ENCODE assay signal across 8 cellular contexts in the genomic region with DNA sequence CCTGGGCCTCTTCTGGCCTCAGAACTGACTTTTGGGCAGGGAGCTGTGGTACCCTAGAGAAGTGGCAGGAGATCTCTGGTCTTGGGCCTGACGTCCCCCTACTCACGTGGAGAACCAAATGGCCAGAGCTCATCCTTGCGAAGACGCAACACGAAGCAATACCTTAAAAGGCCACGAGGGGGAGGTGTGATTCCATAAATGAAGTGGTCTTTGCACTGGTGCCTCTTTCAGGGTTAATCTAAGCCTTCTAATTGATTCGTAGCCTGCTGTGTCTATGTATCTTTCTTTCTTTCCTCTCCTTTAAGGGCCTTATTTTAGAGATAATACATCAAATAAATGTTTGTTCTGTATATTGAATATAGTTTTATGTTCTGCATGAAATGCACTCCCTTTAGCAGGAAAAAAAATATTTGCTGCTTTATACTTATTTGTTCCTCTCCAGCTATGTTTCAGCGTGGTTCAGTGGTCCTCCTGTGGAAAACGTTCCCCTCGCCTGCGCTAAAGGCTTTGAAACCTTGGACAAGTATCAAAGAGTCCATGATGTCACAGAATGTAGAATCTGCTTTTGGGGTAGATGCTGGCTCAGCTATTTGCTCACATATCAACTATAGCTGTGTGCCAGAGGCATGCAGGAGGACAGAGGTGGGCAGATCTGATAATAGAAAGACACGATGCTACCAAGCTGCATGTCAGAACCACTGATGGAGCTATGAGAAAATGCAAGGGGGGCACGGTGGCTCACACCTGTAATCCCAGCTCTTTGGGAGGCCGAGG. TPM values are rescaled to one million over a fixed set of nuclear protein-coding genes. Genes with fewer than 3 reads are reported as not detected.
DNase-seq lines count a peak whose midpoint lies in the region; ATAC-seq and TF ChIP-seq lines count a peak whose summit lies in the region.

No MANE protein-coding gene starts in this region.

- H2AFZ ChIP-seq in HCT116 (ENCODE audit: low read depth, low read length, poor library complexity, severe bottlenecking), result peak overlapping the region; percentile 59

- H4K20me1 ChIP-seq in HCT116 (ENCODE audit: insufficient read depth), result no peaks in the 10 kb centered on the region

- POLR2A ChIA-PET in HCT116 (lab: Charles Lee), result interaction anchor here (0.9 to 1.2 kb wide), 2 partner anchors 25 to 371 kb away, joined by 3 read pairs; no protein-coding TSS in a partner anchor

- H3K9me3 ChIP-seq in HCT116 (ENCODE audit: control insufficient read depth in 1 of 2, insufficient read depth in 1 of 2, low read depth in 1 of 2, low read length in 2 of 2), result no peaks in the 10 kb centered on the region
- H3K9me3 ChIP-seq in adipocyte (ENCODE audit: control insufficient read depth, low read length), result no peaks in the 10 kb centered on the region
- H3K9me3 ChIP-seq in right atrium auricular region, result no peaks in the 10 kb centered on the region
- no peaks in the 10 kb centered on the region for H3K9me3 ChIP-seq in sigmoid colon

- no peak for TF ChIP-seq POLR2A in HCT116 (IDR thresholded peaks at IDR 0.05; ENCODE audit: borderline replicate concordance, extremely low read depth, insufficient read depth, insufficient read length)
- TF ChIP-seq POLR2A in sigmoid colon (IDR thresholded peaks at IDR 0.05), result no peak

- TF ChIP-seq RAD21 in HCT116 (IDR thresholded peaks at IDR 0.05; ENCODE audit: low read depth), result peak; percentile 86

- peak; percentile 94 for ATAC-seq in HCT116
- no peak for ATAC-seq in GM19397 (IDR thresholded peaks at IDR 0.05; ENCODE audit: unreplicated experiment)

- H3K36me3 ChIP-seq in HCT116 (ENCODE audit: control insufficient read depth in 1 of 2, insufficient read depth in 2 of 2, low read length in 2 of 2) (no peaks in the 10 kb centered on the region), adipocyte (ENCODE audit: control insufficient read depth, insufficient read depth, low read length, severe bottlenecking) (no peaks in the 10 kb centered on the region), right atrium auricular region (no peaks in the 10 kb centered on the region), sigmoid colon (no peaks in the 10 kb centered on the region)

- H3K9ac ChIP-seq in HCT116 (ENCODE audit: low read length), result no peak overlapping the region
- no peak overlapping the region for H3K9ac ChIP-seq in adipocyte (ENCODE audit: low read length)

- DNase-seq in GDM1 (lab: John Stamatoyannopoulos, UW) (peak; percentile 52), HCT116 (ENCODE audit: low read depth, low spot score) (peak; percentile 73), NCI-H1417 (lab: John Stamatoyannopoulos, UW) (peak; percentile 80 to 93 (median 85)), SW480 (ENCODE audit: low spot score) (peak; percentile 59), adipocyte (ENCODE audit: low read depth) (peak; percentile 91), right atrium auricular region (ENCODE audit: low spot score) (peak; percentile 75), sigmoid colon (peak; percentile 75)

- BruUV-seq in HCT116 (replicated peaks; lab: Mats Ljungman, UMichigan), result no TSS peak

- H3K79me2 ChIP-seq in HCT116 (ENCODE audit: insufficient read depth, low read length), result no peaks in the 10 kb centered on the region

- no peaks in the 10 kb centered on the region for H3K4me1 ChIP-seq in HCT116 (ENCODE audit: control insufficient read depth in 1 of 2, insufficient read depth in 2 of 2, low read length in 2 of 2)
- H3K4me1 ChIP-seq in adipocyte (ENCODE audit: control insufficient read depth, insufficient read depth, low read length), result no peaks in the 10 kb centered on the region
- no peaks in the 10 kb centered on the region for H3K4me1 ChIP-seq in right atrium auricular region
- H3K4me1 ChIP-seq in sigmoid colon, result no peaks in the 10 kb centered on the region

- TF ChIP-seq CTCF in HCT116 (IDR thresholded peaks at IDR 0.05 in 2 of 3, conservative IDR thresholded peaks at IDR 0.05 in 1 of 3; ENCODE audit: borderline replicate concordance in 1 of 3, insufficient read depth in 1 of 3, low read depth in 2 of 3, low read length in 2 of 3) (peak; percentile 71 to 87 (median 78); a peak in 5 of 6 replicates), right atrium auricular region (IDR thresholded peaks at IDR 0.05) (peak; percentile 76 to 88), sigmoid colon (IDR thresholded peaks at IDR 0.05) (peak; percentile 39 to 87 (median 78))

- CTCF ChIA-PET in HCT116 (lab: Charles Lee), result interaction anchor here (0.6 to 3.0 kb wide), 17 partner anchors 8 to 735 kb away, joined by 3 to 40 read pairs (median 4); no protein-coding TSS in a partner anchor

- RAD21 ChIA-PET in HCT116 (lab: Charles Lee; ENCODE audit: low non-redundant PET in 1 of 2, low total read pairs in 2 of 2, uncharacterized antibody in 2 of 2, unreplicated experiment in 2 of 2), result interaction anchor here (0.7 to 1.1 kb wide), 3 partner anchors 61 to 704 kb away, joined by 3 to 7 read pairs (median 3); no protein-coding TSS in a partner anchor

- H3K27ac ChIP-seq in HCT116 (ENCODE audit: low read depth, low read length) (no peak overlapping the region), right atrium auricular region (no peak overlapping the region), sigmoid colon (no peak overlapping the region)

- 38 to 43% methylated on average over 14 of the region's 14 CpGs for WGBS in sigmoid colon, 2 donors

- H3K9me2 ChIP-seq in HCT116 (ENCODE audit: insufficient read depth), result no peaks in the 10 kb centered on the region

- H3K4me2 ChIP-seq in HCT116 (ENCODE audit: low read length), result no peak overlapping the region

- H3K27me3 ChIP-seq in HCT116 (ENCODE audit: insufficient read depth, low read length) (no peaks in the 10 kb centered on the region), adipocyte (replicated peaks; ENCODE audit: control insufficient read depth, insufficient read depth, low read length) (peaks cover 11% of the 10 kb centered on the region), right atrium auricular region (no peaks in the 10 kb centered on the region), sigmoid colon (no peaks in the 10 kb centered on the region)

- intact Hi-C loops in HCT116 (cut with micrococcal nuclease) (loop anchor here (1.0 to 5.0 kb wide), 4 partner anchors 60 to 733 kb away; a partner anchor contains a TSS), sigmoid colon (cut with DNase I) (no loop called here)

- no peak for TF ChIP-seq EP300 in sigmoid colon (IDR thresholded peaks at IDR 0.05)

- H3K4me3 ChIP-seq in HCT116 (replicated peaks in 1 of 2; ENCODE audit: low read depth in 1 of 2, low read length in 2 of 2) (no peak overlapping the region), adipocyte (ENCODE audit: low read length) (no peak overlapping the region), right atrium auricular region (no peak overlapping the region), sigmoid colon (no peak overlapping the region)

TF ChIP-seq in HCT116, 20 proteins besides CTCF, POLR2A, EP300 and RAD21 (continues in another document):
- TF ChIP-seq TCF7L2 (IDR thresholded peaks at IDR 0.05; ENCODE audit: borderline replicate concordance, extremely low read depth, insufficient read depth, insufficient read length) (no peak), JUND (IDR thresholded peaks at IDR 0.05) (no peak), EZH2phosphoT487 (IDR thresholded peaks at IDR 0.05; ENCODE audit: borderline replicate concordance) (no peak), SP1 (IDR thresholded peaks at IDR 0.05; ENCODE audit: low read depth) (no peak), CEBPB (IDR thresholded peaks at IDR 0.05; ENCODE audit: low read depth) (no peak), FOSL1 (IDR thresholded peaks at IDR 0.05; ENCODE audit: low read depth) (no peak), ELF1 (IDR thresholded peaks at IDR 0.05; ENCODE audit: borderline replicate concordance, low read depth) (no peak), ZNF274 (IDR thresholded peaks at IDR 0.05; ENCODE audit: low read depth, low read length) (no peak)
- TF ChIP-seq, protein P1, sequence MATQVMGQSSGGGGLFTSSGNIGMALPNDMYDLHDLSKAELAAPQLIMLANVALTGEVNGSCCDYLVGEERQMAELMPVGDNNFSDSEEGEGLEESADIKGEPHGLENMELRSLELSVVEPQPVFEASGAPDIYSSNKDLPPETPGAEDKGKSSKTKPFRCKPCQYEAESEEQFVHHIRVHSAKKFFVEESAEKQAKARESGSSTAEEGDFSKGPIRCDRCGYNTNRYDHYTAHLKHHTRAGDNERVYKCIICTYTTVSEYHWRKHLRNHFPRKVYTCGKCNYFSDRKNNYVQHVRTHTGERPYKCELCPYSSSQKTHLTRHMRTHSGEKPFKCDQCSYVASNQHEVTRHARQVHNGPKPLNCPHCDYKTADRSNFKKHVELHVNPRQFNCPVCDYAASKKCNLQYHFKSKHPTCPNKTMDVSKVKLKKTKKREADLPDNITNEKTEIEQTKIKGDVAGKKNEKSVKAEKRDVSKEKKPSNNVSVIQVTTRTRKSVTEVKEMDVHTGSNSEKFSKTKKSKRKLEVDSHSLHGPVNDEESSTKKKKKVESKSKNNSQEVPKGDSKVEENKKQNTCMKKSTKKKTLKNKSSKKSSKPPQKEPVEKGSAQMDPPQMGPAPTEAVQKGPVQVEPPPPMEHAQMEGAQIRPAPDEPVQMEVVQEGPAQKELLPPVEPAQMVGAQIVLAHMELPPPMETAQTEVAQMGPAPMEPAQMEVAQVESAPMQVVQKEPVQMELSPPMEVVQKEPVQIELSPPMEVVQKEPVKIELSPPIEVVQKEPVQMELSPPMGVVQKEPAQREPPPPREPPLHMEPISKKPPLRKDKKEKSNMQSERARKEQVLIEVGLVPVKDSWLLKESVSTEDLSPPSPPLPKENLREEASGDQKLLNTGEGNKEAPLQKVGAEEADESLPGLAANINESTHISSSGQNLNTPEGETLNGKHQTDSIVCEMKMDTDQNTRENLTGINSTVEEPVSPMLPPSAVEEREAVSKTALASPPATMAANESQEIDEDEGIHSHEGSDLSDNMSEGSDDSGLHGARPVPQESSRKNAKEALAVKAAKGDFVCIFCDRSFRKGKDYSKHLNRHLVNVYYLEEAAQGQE (IDR thresholded peaks at IDR 0.05; ENCODE audit: low read depth), result no peak
- TF ChIP-seq, protein P2, sequence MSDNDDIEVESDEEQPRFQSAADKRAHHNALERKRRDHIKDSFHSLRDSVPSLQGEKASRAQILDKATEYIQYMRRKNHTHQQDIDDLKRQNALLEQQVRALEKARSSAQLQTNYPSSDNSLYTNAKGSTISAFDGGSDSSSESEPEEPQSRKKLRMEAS (IDR thresholded peaks at IDR 0.05), result peak; percentile 54; the same call in 1 of the 2 replicates

RNA-seq across cellular contexts. Expression of a gene that starts 41.0 kb away (rescaled TPM):
- total RNA-seq in HCT116 (2021; ENCODE audit: unreplicated experiment) (not detected), right atrium auricular region (not detected), sigmoid colon (not detected)
- not detected in 2 replicates for polyA plus RNA-seq in HCT116 (2012)
- polyA plus RNA-seq in sigmoid colon, result not detected
